ENCODE assay signal across 8 cellular contexts in genomic region chr7:7183833-7184463, GRCh38. TPM values are rescaled to one million over a fixed set of nuclear protein-coding genes. Genes with fewer than 3 reads are reported as not detected.
DNase-seq lines count a peak whose midpoint lies in the region; ATAC-seq and TF ChIP-seq lines count a peak whose summit lies in the region.

No MANE protein-coding gene starts in this region.

- WGBS in ectodermal cell, 2 experiments = 26 to 27% methylated on average over 3 of the region's 4 CpGs

- H3K4me3 ChIP-seq in NB4 (ENCODE audit: low read depth, low read length) (peak overlapping the region; percentile 84), ectodermal cell (ENCODE audit: insufficient read depth, low read depth, low read length) (peak overlapping the region; percentile 63), neural progenitor cell (peak overlapping the region; percentile 91)

- H3K79me2 ChIP-seq in neural progenitor cell (ENCODE audit: low read depth) = peaks cover 59% of the 10 kb centered on the region

- H3K9ac ChIP-seq in ES-I3 (ENCODE audit: low read depth, low read length) (peak overlapping the region; percentile 92), neural progenitor cell (no peak overlapping the region)

- peaks cover 2% of the 10 kb centered on the region for H3K36me3 Mint-ChIP-seq in neural progenitor cell

- no peak overlapping the region for H2AFZ ChIP-seq in neural progenitor cell (replicated peaks)

- H3F3A ChIP-seq in neural progenitor cell (ENCODE audit: low read depth) = peaks cover 26% of the 10 kb centered on the region

- H3K36me3 ChIP-seq in ES-I3 (ENCODE audit: insufficient read depth, low read length) = no peaks in the 10 kb centered on the region
- H3K36me3 ChIP-seq in ectodermal cell (ENCODE audit: control insufficient read depth, insufficient read depth, low read length) = no peaks in the 10 kb centered on the region
- no peaks in the 10 kb centered on the region for H3K36me3 ChIP-seq in neural progenitor cell

- TF ChIP-seq POLR2A in NB4 (IDR thresholded peaks at IDR 0.05; ENCODE audit: extremely low read depth, insufficient read length) = no peak

- H3K4me3 Mint-ChIP-seq in neural progenitor cell = peak overlapping the region; percentile 95

- H3K9me3 ChIP-seq in ES-I3 (ENCODE audit: control insufficient read depth, insufficient read depth, low read length) (no peaks in the 10 kb centered on the region), ectodermal cell (ENCODE audit: control insufficient read depth, low read length) (no peaks in the 10 kb centered on the region), neural progenitor cell (ENCODE audit: low read depth) (no peaks in the 10 kb centered on the region)

- H3K27ac Mint-ChIP-seq in neural progenitor cell = no peak overlapping the region

- no peaks in the 10 kb centered on the region for H4K20me1 ChIP-seq in neural progenitor cell (ENCODE audit: low read depth)

- H3K27me3 Mint-ChIP-seq in neural progenitor cell (ENCODE audit: insufficient read depth, low read depth) = no peaks in the 10 kb centered on the region

- peak overlapping the region; percentile 95 for H3K4me2 ChIP-seq in neural progenitor cell

- H3K27ac ChIP-seq in ectodermal cell (ENCODE audit: insufficient read depth, low read depth, low read length, poor library complexity, severe bottlenecking) (no peak overlapping the region), neural progenitor cell (no peak overlapping the region)

- H3K4me1 Mint-ChIP-seq in neural progenitor cell = peaks cover 15% of the 10 kb centered on the region

- H3K4me1 ChIP-seq in ES-I3 (ENCODE audit: insufficient read depth, low read length) = peaks cover 20% of the 10 kb centered on the region
- peaks cover 19% of the 10 kb centered on the region for H3K4me1 ChIP-seq in ectodermal cell (ENCODE audit: control insufficient read depth, insufficient read depth, low read length)
- H3K4me1 ChIP-seq in neural progenitor cell = peaks cover 30% of the 10 kb centered on the region

- no peaks in the 10 kb centered on the region for H3K27me3 ChIP-seq in ectodermal cell (ENCODE audit: control insufficient read depth, insufficient read depth, low read length, poor library complexity, severe bottlenecking)
- no peaks in the 10 kb centered on the region for H3K27me3 ChIP-seq in neural progenitor cell

- ATAC-seq in HG03159 (IDR thresholded peaks at IDR 0.05; ENCODE audit: unreplicated experiment) = no peak
- no peak for ATAC-seq in HG02938 (IDR thresholded peaks at IDR 0.05; ENCODE audit: unreplicated experiment)

- TF ChIP-seq CTCF in NB4 (IDR thresholded peaks at IDR 0.05; ENCODE audit: low read depth, low read length) = no peak
- TF ChIP-seq CTCF in neural progenitor cell (IDR thresholded peaks at IDR 0.05) = no peak

- peak; percentile 27 for DNase-seq in NB4 (ENCODE audit: low read depth)
- DNase-seq in neural progenitor cell (ENCODE audit: low spot score) = no peak
- no peak for DNase-seq in NCI-H146 treated with DMSO at 0.1 percent for 48 hours (lab: John Stamatoyannopoulos, UW; ENCODE audit: unreplicated experiment)
- no peak for DNase-seq in nucleus accumbens (lab: John Stamatoyannopoulos, UW)

- no peaks in the 10 kb centered on the region for H3K9me3 Mint-ChIP-seq in neural progenitor cell

RNA-seq across cellular contexts. Expression of gene C1GALT1, which starts 1.6 kb away (rescaled TPM):
- polyA plus RNA-seq in ectodermal cell (2013, experiment 1 of 4) = 20.0 TPM
- 16.3 TPM for polyA plus RNA-seq in ectodermal cell (2013, experiment 2 of 4)
- 16.8 TPM for polyA plus RNA-seq in ectodermal cell (2013, experiment 3 of 4)
- polyA plus RNA-seq in ectodermal cell (2013, experiment 4 of 4) = 16.3 TPM
- 37.0 and 59.2 TPM in 2 replicates for total RNA-seq in neural progenitor cell (ENCODE audit: low replicate concordance)
